In genomic region chr15:81312790-81313543, GRCh38 we compare ENCODE assay signal across 8 cellular contexts. TPM values are rescaled to one million over a fixed set of nuclear protein-coding genes. Genes with fewer than 3 reads are reported as not detected.
A peak's percentile ranks its signal among the peaks of the same experiment; 100 is the strongest.
DNase-seq lines count a peak whose midpoint lies in the region; ATAC-seq and TF ChIP-seq lines count a peak whose summit lies in the region.

No MANE protein-coding gene starts in this region.

- H3K36me3 ChIP-seq in BLaER1: peaks cover 62% of the 10 kb centered on the region

- no peaks in the 10 kb centered on the region for H3K9me3 Mint-ChIP-seq in osteocyte (ENCODE audit: unreplicated experiment)

- no peak overlapping the region for H3K4me3 ChIP-seq in BLaER1

- H3K4me1 Mint-ChIP-seq in osteocyte (ENCODE audit: unreplicated experiment): peaks cover 11% of the 10 kb centered on the region

- H3K4me1 ChIP-seq in BLaER1: peaks cover 20% of the 10 kb centered on the region

- H3K27me3 Mint-ChIP-seq in osteocyte (ENCODE audit: unreplicated experiment): no peaks in the 10 kb centered on the region

- peak overlapping the region; percentile 66 for H3K4me2 ChIP-seq in BLaER1

- H3K9me3 ChIP-seq in BLaER1: no peaks in the 10 kb centered on the region

- in situ Hi-C loops in GM13977 (cut with MboI; ENCODE audit: low pct_unique_long_range_greater_than_20kb, low sequenced_read_pairs, unreplicated experiment): no loop called here

- H3K4me3 Mint-ChIP-seq in osteocyte (ENCODE audit: unreplicated experiment): no peak overlapping the region

- no peaks in the 10 kb centered on the region for H4K20me1 ChIP-seq in BLaER1

- TF ChIP-seq CTCF in osteocyte (IDR thresholded peaks at IDR 0.05) (no peak), GM13977 (IDR thresholded peaks at IDR 0.05; ENCODE audit: extremely low read depth, insufficient read depth, missing control alignments) (no peak)

- no peak overlapping the region for H3K9ac ChIP-seq in BLaER1

- peak overlapping the region; percentile 66; the same call in 1 of the 2 replicates for H3K27ac ChIP-seq in BLaER1
- peak overlapping the region; percentile 48 for H3K27ac ChIP-seq in epithelial cell of prostate

- ATAC-seq in HG03095 (IDR thresholded peaks at IDR 0.05; ENCODE audit: unreplicated experiment) (no peak), HG02678 (IDR thresholded peaks at IDR 0.05; ENCODE audit: unreplicated experiment) (no peak)

- peak overlapping the region; percentile 59 for H3K27ac Mint-ChIP-seq in osteocyte (ENCODE audit: unreplicated experiment)

- H3K36me3 Mint-ChIP-seq in osteocyte (ENCODE audit: unreplicated experiment): no peaks in the 10 kb centered on the region

- H3K27me3 ChIP-seq in BLaER1: no peaks in the 10 kb centered on the region

- peak; percentile 7 for DNase-seq in NOMO-1 treated with dmso at 0.1 percent for 144 hours (lab: John Stamatoyannopoulos, UW; ENCODE audit: unreplicated experiment)
- DNase-seq in epithelial cell of prostate (ENCODE audit: low read depth, low spot score): peak; percentile 95
- DNase-seq in osteocyte (ENCODE audit: extremely low spot score, unreplicated experiment): no peak
- DNase-seq in GM13977 (ENCODE audit: low spot score): no peak
- DNase-seq in hippocampal formation (lab: John Stamatoyannopoulos, UW): no peak

RNA-seq across cellular contexts. Expression of gene STARD5, which starts 11.0 kb away (rescaled TPM):
- total RNA-seq in osteocyte: 1.3 and 1.7 TPM in 2 replicates

Comparison
In these comparisons a context has a peak if more than half of its experiments do, and no peak if none do; other contexts are left out.
1. DNase-seq: peak in NOMO-1 treated with dmso at 0.1 percent for 144 hours (single experiment) and epithelial cell of prostate (single experiment); none in osteocyte (single experiment), GM13977 (single experiment) and hippocampal formation (0 of 2).